ENCODE assay signal across 21 cellular contexts in the genomic region with DNA sequence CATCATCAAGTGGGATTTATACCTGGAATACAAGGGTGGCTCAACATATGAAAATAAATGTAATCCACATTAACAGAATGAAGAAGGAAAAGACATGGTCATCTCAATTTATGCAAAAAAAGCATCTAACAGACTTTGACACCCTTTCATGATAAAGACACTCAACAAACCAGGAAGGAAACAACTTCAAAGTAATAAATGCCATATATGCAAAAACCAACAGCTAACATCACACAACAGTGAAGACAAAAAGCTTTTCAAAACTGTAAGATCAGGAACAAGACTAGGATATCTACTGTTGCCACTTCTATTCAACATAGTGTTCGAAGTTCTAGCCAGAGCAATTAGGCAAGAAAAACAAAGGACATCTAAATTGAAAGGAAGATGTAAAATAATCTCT.
"Had no signal": no experiment of that assay in that cellular context is flagged by ENCODE, and none has a peak within 500 bp of the region (broad histone marks: within the 10 kb centered on the region; RNA-seq: fewer than 3 reads in every experiment).

No MANE protein-coding gene starts in this region.

- DNase-seq: Karpas-422, KG1, MG63, NCI-H1048, NCI-H1105, NCI-H1417, NCI-H1436 treated with DMSO at 0.1 percent for 48 hours, NCI-H1694, NCI-H187 treated with DMSO at 0.1 percent for 48 hours, NCI-H2081, NCI-H2107, NCI-H226, NCI-H446, NCI-H510A, NCI-H524 treated with DMSO at 0.1 percent for 48 hours, NCI-H69, NCI-H774, Right ventricle myocardium superior, RPMI8226, SIG-M5, T-cell had no signal

- ATAC-seq: T-cell had no signal

- H3K4me3 Mint-ChIP-seq: T-cell had no signal

- H3K9me3 Mint-ChIP-seq: T-cell had no signal

- H3K27me3 Mint-ChIP-seq: T-cell had no signal

- H3K27ac Mint-ChIP-seq: T-cell had no signal
